ENCODE assay signal across 18 cellular contexts in the genomic region with DNA sequence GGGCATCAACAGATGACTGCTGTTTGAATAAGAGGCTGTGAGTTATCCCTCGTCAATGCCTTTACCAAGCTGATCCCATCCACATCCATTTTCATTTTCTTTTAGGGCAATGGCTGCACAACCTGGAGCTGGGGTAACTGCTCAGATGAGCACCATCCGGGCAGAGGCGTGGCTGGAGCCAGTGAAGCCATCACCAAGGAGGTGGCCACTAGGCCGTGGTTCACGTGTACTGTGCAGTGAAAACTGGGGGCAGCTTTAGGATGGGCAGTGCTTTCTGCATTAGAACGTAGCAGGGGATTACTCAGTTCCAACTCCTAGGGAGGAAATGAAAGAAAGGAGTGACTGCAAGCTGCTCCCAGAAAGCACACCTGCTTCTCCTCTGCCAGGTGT. TPM values are rescaled to one million over a fixed set of nuclear protein-coding genes. Genes with fewer than 3 reads are reported as not detected.
DNase-seq lines count a peak whose midpoint lies in the region; ATAC-seq, FAIRE-seq and TF ChIP-seq lines count a peak whose summit lies in the region.
"Had no signal": no experiment of that assay in that cellular context is flagged by ENCODE, and none has a peak within 500 bp of the region (broad histone marks: within the 10 kb centered on the region; RNA-seq: fewer than 3 reads in every experiment).

No MANE protein-coding gene starts in this region.

- DNase-seq in Right ventricle myocardium inferior (ENCODE audit: missing footprints) (peak; percentile 33), left cardiac atrium (no peak), PC-9 (no peak), HepG2 (ENCODE audit: low spot score) (no peak), spleen (peak; percentile 52), hippocampal formation (lab: John Stamatoyannopoulos, UW) (no peak)
- DNase-seq in activated CD4-positive, alpha-beta T cell treated with anti-CD3 and anti-CD28 coated beads for 1 hour = no peak
- DNase-seq: AML-193, Calu3, DND-41, EL, H9 had no signal

- WGBS in HepG2 (ENCODE audit: low lambda C conversion rate) = 98% methylated on average over 6 of the region's 6 CpGs
- WGBS in spleen, 5 donors = 89 to 94% (median 93%) methylated on average over 6 of the region's 6 CpGs

- in situ Hi-C loops in HepG2 (cut with HindIII; ENCODE audit: extremely low pct_ligation_motif_present, low pct_unique_long_range_greater_than_20kb) = no loop called here

- TSS peak; percentile 9 for BruUV-seq in PC-9 (replicated peaks; lab: Mats Ljungman, UMichigan)
- BruUV-seq in HepG2 (replicated peaks; lab: Mats Ljungman, UMichigan) = TSS peak; percentile 10

- CTCF ChIA-PET in PC-9 (lab: Charles Lee) = no interaction called here
- CTCF ChIA-PET in HepG2 (lab: Yijun Ruan, JAX; ENCODE audit: low intra/inter-chr PET ratio, low total read pairs) = no interaction called here

- no peaks in the 10 kb centered on the region for H4K20me1 ChIP-seq in PC-9 (ENCODE audit: insufficient read depth)
- H4K20me1 ChIP-seq in HepG2 (ENCODE audit: insufficient read depth, low read length) = 0 out of 2 replicates have a peak, but pooled peaks cover 15% of the 10 kb centered on the region

- POLR2A ChIA-PET in PC-9 (lab: Charles Lee; ENCODE audit: unreplicated experiment) (interaction anchor here (0.6 kb wide), 1 partner anchor 935 kb away, joined by 4 read pairs; no protein-coding TSS in a partner anchor), HepG2 (lab: Yijun Ruan, JAX) (no interaction called here)

- H3K27ac ChIP-seq in PC-9 (no peak overlapping the region), HepG2 (ENCODE audit: extremely low read length, insufficient read depth, low read length) (no peak overlapping the region), spleen (no peak overlapping the region)
- H3K27ac ChIP-seq: 22Rv1, A549, HL-60 had no signal

- no peak overlapping the region for H3K4me3 ChIP-seq in PC-9
- no peak overlapping the region for H3K4me3 ChIP-seq in HepG2 (replicated peaks in 1 of 3; ENCODE audit: insufficient read depth in 1 of 3, low read depth in 2 of 3, low read length in 3 of 3)
- H3K4me3 ChIP-seq in spleen = no peak overlapping the region
- H3K4me3 ChIP-seq: A549, GM12878 had no signal

- no peaks in the 10 kb centered on the region for H3F3A ChIP-seq in PC-9 (ENCODE audit: insufficient read depth, low read depth)

- H2AFZ ChIP-seq in PC-9 = no peak overlapping the region
- no peak overlapping the region for H2AFZ ChIP-seq in HepG2 (ENCODE audit: low read length)

- intact Hi-C loops in Right ventricle myocardium inferior (cut with DNase I) = no loop called here
- intact Hi-C loops in left cardiac atrium (cut with DNase I) = no loop called here
- intact Hi-C loops in PC-9 (cut with micrococcal nuclease; ENCODE audit: unreplicated experiment) = no loop called here
- intact Hi-C loops in HepG2 (cut with micrococcal nuclease; ENCODE audit: unreplicated experiment) = no loop called here
- intact Hi-C loops in spleen (cut with DNase I; ENCODE audit: low total_unique reads) = no loop called here

- H3K36me3 ChIP-seq in PC-9 (ENCODE audit: low read depth) (0 out of 2 replicates have a peak, but pooled peaks cover 4% of the 10 kb centered on the region), HepG2 (replicated peaks in 1 of 2; ENCODE audit: control insufficient read depth in 1 of 2, insufficient read depth in 2 of 2, low read length in 2 of 2) (peaks cover 95 to 100% of the 10 kb centered on the region in 2 experiments), spleen (peaks cover 0 to 100% (median 88%) of the 10 kb centered on the region in 6 donors)

- TF ChIP-seq RAD21 in HepG2 (CRISPR knock-in tag; IDR thresholded peaks at IDR 0.05) = no peak

- no peak for TF ChIP-seq CTCF in PC-9 (conservative IDR thresholded peaks at IDR 0.05)
- no peak for TF ChIP-seq CTCF in HepG2 (CRISPR knock-in tag; IDR thresholded peaks at IDR 0.05)
- no peak for TF ChIP-seq CTCF in spleen (IDR thresholded peaks at IDR 0.05 in 8 of 11, conservative IDR thresholded peaks at IDR 0.05 in 3 of 11)

- H3K9me2 ChIP-seq in PC-9 (ENCODE audit: insufficient read depth) = no peaks in the 10 kb centered on the region

- H3K4me2 ChIP-seq in PC-9 (no peak overlapping the region), HepG2 (ENCODE audit: low read depth, low read length) (no peak overlapping the region)
- H3K4me2 ChIP-seq: A549 had no signal

- H3K27me3 ChIP-seq in PC-9 (ENCODE audit: insufficient read depth, low read depth) (no peaks in the 10 kb centered on the region), HepG2 (ENCODE audit: control insufficient read depth in 1 of 2, insufficient read depth in 2 of 2, low read length in 2 of 2) (no peaks in the 10 kb centered on the region), spleen (replicated peaks in 1 of 7) (no peaks in the 10 kb centered on the region)

- ATAC-seq in Right ventricle myocardium inferior = no peak
- ATAC-seq in left cardiac atrium = no peak
- ATAC-seq in HepG2 = no peak
- ATAC-seq in HG02885 (IDR thresholded peaks at IDR 0.05; ENCODE audit: poor library complexity, unreplicated experiment) = no peak
- ATAC-seq: A549, GM12878 had no signal

- no peak for FAIRE-seq in HepG2 (lab: Jason Lieb, UNC)
- FAIRE-seq: A549, GM12878, H1 had no signal

- TF ChIP-seq POLR2A in HepG2 (IDR thresholded peaks at IDR 0.05; ENCODE audit: insufficient read depth in 1 of 2, low read depth in 2 of 2, low read length in 2 of 2) = no peak; a peak in 2 of 4 replicates
- no peak for TF ChIP-seq POLR2A in spleen (IDR thresholded peaks at IDR 0.05)

- H3K9me3 ChIP-seq in PC-9 (ENCODE audit: insufficient read depth, low read depth) (no peaks in the 10 kb centered on the region), HepG2 (ENCODE audit: low read length) (no peaks in the 10 kb centered on the region), spleen (no peaks in the 10 kb centered on the region)
- H3K9me3 ChIP-seq: A549 had no signal

- H3K9ac ChIP-seq in HepG2 (ENCODE audit: insufficient read depth, low read depth, low read length) = no peak overlapping the region

- no peak for TF ChIP-seq EP300 in HepG2 (IDR thresholded peaks at IDR 0.05; ENCODE audit: low read depth in 2 of 2, low read length in 2 of 2)
- TF ChIP-seq EP300 in HepG2 (CRISPR knock-in tag; IDR thresholded peaks at IDR 0.05; ENCODE audit: borderline replicate concordance) = no peak

- H3K4me1 ChIP-seq in PC-9 (replicated peaks; ENCODE audit: insufficient read depth) = no peaks in the 10 kb centered on the region
- peaks cover 11% of the 10 kb centered on the region for H3K4me1 ChIP-seq in HepG2 (ENCODE audit: insufficient read depth, low read length)
- H3K4me1 ChIP-seq in spleen = peaks cover 8 to 23% (median 18%) of the 10 kb centered on the region in 6 donors
- H3K4me1 ChIP-seq: A549 had no signal

- H3K79me2 ChIP-seq in PC-9 (ENCODE audit: low read depth) (no peaks in the 10 kb centered on the region), HepG2 (ENCODE audit: insufficient read depth, low read length) (peaks cover 2% of the 10 kb centered on the region)

TF ChIP-seq in HepG2, 621 proteins besides CTCF, POLR2A, EP300 and RAD21 (continues in another document):
- TF ChIP-seq RBM22 (optimal IDR thresholded peaks at IDR 0.05; ENCODE audit: low read length) = peak; percentile 2

RNA-seq across cellular contexts. Expression of a gene that starts 51.2 kb away (rescaled TPM):
- 38.5 TPM for total RNA-seq in Right ventricle myocardium inferior
- total RNA-seq in left cardiac atrium = 100 to 1,000 TPM in 1 of 2 donors, 10 to 100 TPM in 1; 68.6 to 127 TPM
- total RNA-seq in PC-9 (2021) = 144 and 156 TPM in 2 replicates
- total RNA-seq in HepG2 (2016; rRNA removed; fragmentation: Illumina TruSeq; extraction: Trizol) = 97.1 and 222 TPM in 2 replicates
- 35.1 and 38.1 TPM in 2 replicates for total RNA-seq in HepG2 (2016; cell fraction: cytosol; rRNA removed; fragmentation: Illumina TruSeq; extraction: Trizol; ENCODE audit: low read depth)
- total RNA-seq in HepG2 (2016; cell fraction: insoluble cytoplasmic fraction; rRNA removed; fragmentation: Illumina TruSeq; extraction: Trizol) = 75.4 and 223 TPM in 2 replicates
- 33.7 and 37.4 TPM in 2 replicates for total RNA-seq in HepG2 (2016; cell fraction: membrane; rRNA removed; fragmentation: Illumina TruSeq; extraction: Trizol)
- total RNA-seq in HepG2 (2016; cell fraction: nucleus; rRNA removed; fragmentation: Illumina TruSeq; extraction: Trizol) = 254 and 316 TPM in 2 replicates
- 150 and 195 TPM in 2 replicates for polyA plus RNA-seq in HepG2 (2011; rRNA removed)
- polyA plus RNA-seq in HepG2 (2011; cell fraction: cytosol; rRNA removed) = 97.1 and 99.8 TPM in 2 replicates
- 402 and 429 TPM in 2 replicates for polyA plus RNA-seq in HepG2 (2011; cell fraction: nucleus; rRNA removed)
- 190 and 218 TPM in 2 replicates for polyA plus RNA-seq in HepG2 (2012)
- polyA plus RNA-seq in HepG2 (2016; cell fraction: cytosol; fragmentation: Illumina TruSeq; extraction: Trizol; ENCODE audit: low read depth) = 14.1 and 14.3 TPM in 2 replicates
- 67.5 and 88.2 TPM in 2 replicates for polyA plus RNA-seq in HepG2 (2016; cell fraction: insoluble cytoplasmic fraction; fragmentation: Illumina TruSeq; extraction: Trizol; ENCODE audit: low read depth)
- polyA plus RNA-seq in HepG2 (2016; cell fraction: membrane; fragmentation: Illumina TruSeq; extraction: Trizol; ENCODE audit: low read depth) = 15.3 and 18.4 TPM in 2 replicates
- polyA plus RNA-seq in HepG2 (2016; cell fraction: nucleus; fragmentation: Illumina TruSeq; extraction: Trizol; ENCODE audit: insufficient read depth, low read depth) = 548 and 573 TPM in 2 replicates
- polyA minus RNA-seq in HepG2 (2011; rRNA and poly(A)+ RNA removed; ENCODE audit: low replicate concordance) = 18.3 and 157 TPM in 2 replicates
- polyA minus RNA-seq in HepG2 (2011; cell fraction: cytosol; rRNA and poly(A)+ RNA removed) = 155 and 192 TPM in 2 replicates
- 198 and 205 TPM in 2 replicates for polyA minus RNA-seq in HepG2 (2011; cell fraction: nucleus; rRNA and poly(A)+ RNA removed)
- 100 to 1,000 TPM in 6 of 7 donors, 10 to 100 TPM in 1; 78.8 to 164 (median 122) TPM for total RNA-seq in spleen
- polyA plus RNA-seq in spleen = 10 to 100 TPM; 17.0 to 27.3 (median 21.7) TPM

Comparison
In these comparisons a context has a peak if more than half of its experiments do, and no peak if none do; other contexts are left out.
1. DNase-seq: peak in Right ventricle myocardium inferior (single experiment) and spleen (single experiment); none in left cardiac atrium (single experiment), PC-9 (0 of 2), HepG2 (single experiment), hippocampal formation (0 of 2) and activated CD4-positive, alpha-beta T cell treated with anti-CD3 and anti-CD28 coated beads for 1 hour (single experiment).